ENCODE assay signal across 14 cellular contexts in the genomic region with DNA sequence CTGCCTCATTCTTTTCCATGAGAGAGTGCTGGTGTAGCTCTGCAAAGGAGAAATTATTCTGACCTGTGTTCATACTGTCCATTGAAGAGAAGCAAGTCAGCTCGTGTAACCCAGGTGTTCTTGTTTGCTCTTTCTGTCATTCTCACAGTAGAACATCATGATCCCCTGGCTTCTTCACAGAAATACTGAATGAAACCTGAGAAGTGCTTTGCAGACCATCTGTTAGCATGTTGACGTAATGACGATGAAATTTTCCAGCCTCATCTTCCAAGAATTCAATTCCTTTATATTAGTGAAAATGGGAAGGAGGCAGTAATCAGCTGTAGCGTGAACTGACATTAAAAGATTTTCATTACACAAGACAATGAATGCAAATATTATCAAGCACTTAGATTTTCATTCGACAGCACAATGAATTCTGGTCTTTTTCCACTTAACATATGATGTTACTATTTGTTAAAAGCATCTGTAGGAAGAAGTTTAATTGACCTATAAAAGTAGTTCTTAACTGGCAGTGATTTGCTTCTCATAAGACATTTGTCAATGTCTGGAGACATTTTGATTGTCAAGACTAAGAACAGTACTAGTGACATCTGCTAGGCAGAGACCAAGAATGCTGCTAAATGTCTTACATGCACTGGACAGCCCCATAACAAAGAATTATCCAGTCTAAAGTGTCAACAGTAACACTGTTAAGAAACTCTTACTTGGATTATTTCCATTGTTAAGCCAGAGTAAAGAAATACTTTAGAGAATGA.
DNase-seq lines count a peak whose midpoint lies in the region; ATAC-seq and TF ChIP-seq lines count a peak whose summit lies in the region.
"Had no signal": no experiment of that assay in that cellular context is flagged by ENCODE, and none has a peak within 500 bp of the region (broad histone marks: within the 10 kb centered on the region; RNA-seq: fewer than 3 reads in every experiment).

No MANE protein-coding gene starts in this region.

- H3K4me1 Mint-ChIP-seq in type B pancreatic cell (ENCODE audit: unreplicated experiment) (peaks cover 3% of the 10 kb centered on the region), mesothelial cell of epicardium (peaks cover 6% of the 10 kb centered on the region)

- H3K36me3 Mint-ChIP-seq in type B pancreatic cell (no peaks in the 10 kb centered on the region), mesothelial cell of epicardium (no peaks in the 10 kb centered on the region)
- H3K36me3 Mint-ChIP-seq: CD8-positive, alpha-beta T cell had no signal

- H3K27me3 Mint-ChIP-seq in type B pancreatic cell: no peaks in the 10 kb centered on the region
- H3K27me3 Mint-ChIP-seq in mesothelial cell of epicardium (ENCODE audit: low read depth): no peaks in the 10 kb centered on the region

- no peaks in the 10 kb centered on the region for H3K9me3 ChIP-seq in SJCRH30 (replicated peaks)
- H3K9me3 ChIP-seq: neutrophil had no signal

- peaks cover 17% of the 10 kb centered on the region for H3K4me1 ChIP-seq in SJCRH30

- no peaks in the 10 kb centered on the region for H3K27me3 ChIP-seq in SJCRH30
- H3K27me3 ChIP-seq: neutrophil had no signal

- H3K9me3 Mint-ChIP-seq in type B pancreatic cell: no peaks in the 10 kb centered on the region
- H3K9me3 Mint-ChIP-seq in mesothelial cell of epicardium: no peaks in the 10 kb centered on the region
- H3K9me3 Mint-ChIP-seq: CD8-positive, alpha-beta T cell had no signal

- H3K27ac Mint-ChIP-seq in type B pancreatic cell: no peak overlapping the region
- H3K27ac Mint-ChIP-seq in mesothelial cell of epicardium: no peak overlapping the region
- H3K27ac Mint-ChIP-seq: CD8-positive, alpha-beta T cell had no signal

- no peak overlapping the region for H3K4me3 Mint-ChIP-seq in type B pancreatic cell
- no peak overlapping the region for H3K4me3 Mint-ChIP-seq in mesothelial cell of epicardium
- H3K4me3 Mint-ChIP-seq: CD8-positive, alpha-beta T cell had no signal

- peak overlapping the region; percentile 63 for H3K27ac ChIP-seq in SJCRH30
- H3K27ac ChIP-seq: neutrophil, RWPE1 had no signal

- H3K4me3 ChIP-seq in LNCaP clone FGC (ENCODE audit: low read depth, low read length) (no peak overlapping the region), SJCRH30 (no peak overlapping the region)

- DNase-seq in DMS 273 treated with DMSO at 0.1 percent for 48 hours (lab: John Stamatoyannopoulos, UW) (peak; percentile 68), LNCaP clone FGC (ENCODE audit: low read depth) (peak; percentile 74), SJCRH30 (peak; percentile 24 to 66), left lobe of liver (ENCODE audit: low spot score) (no peak), type B pancreatic cell (ENCODE audit: extremely low spot score, unreplicated experiment) (no peak), anterior cingulate cortex (lab: John Stamatoyannopoulos, UW) (no peak), mesothelial cell of epicardium (ENCODE audit: low spot score in 2 of 2, unreplicated experiment in 2 of 2) (no peak)
- no peak for DNase-seq in activated effector memory CD4-positive, alpha-beta T cell treated with Interleukin-2 at 50 U/mL for 16 hours
- DNase-seq: activated gamma-delta T cell; CD8-positive, alpha-beta T cell; effector CD4-positive, alpha-beta T cell; stimulated activated CD4-positive, alpha-beta T cell treated with anti-CD3 and anti-CD28 coated beads, Interleukin-2, amount 100 ng/mL, for 24 hours had no signal

- ATAC-seq in left lobe of liver: peak; percentile 23
- ATAC-seq: CD8-positive, alpha-beta T cell had no signal

- TF ChIP-seq CTCF in LNCaP clone FGC (IDR thresholded peaks at IDR 0.05; ENCODE audit: control insufficient read depth, extremely low read depth, insufficient read depth) (no peak), type B pancreatic cell (conservative IDR thresholded peaks at IDR 0.05) (no peak), mesothelial cell of epicardium (IDR thresholded peaks at IDR 0.05; ENCODE audit: unreplicated experiment) (no peak)

- no peaks in the 10 kb centered on the region for H3K36me3 ChIP-seq in SJCRH30
- H3K36me3 ChIP-seq: neutrophil had no signal

Comparison
In these comparisons a context has a peak if more than half of its experiments do, and no peak if none do; other contexts are left out.
1. DNase-seq: peak in DMS 273 treated with DMSO at 0.1 percent for 48 hours (single experiment), LNCaP clone FGC (single experiment) and SJCRH30 (2 of 2); none in left lobe of liver (single experiment), activated effector memory CD4-positive, alpha-beta T cell treated with Interleukin-2 at 50 U/mL for 16 hours (single experiment), type B pancreatic cell (single experiment), anterior cingulate cortex (0 of 58) and mesothelial cell of epicardium (0 of 2).